Comparison of ENCODE assay signal across 23 cellular contexts in the genomic region with DNA sequence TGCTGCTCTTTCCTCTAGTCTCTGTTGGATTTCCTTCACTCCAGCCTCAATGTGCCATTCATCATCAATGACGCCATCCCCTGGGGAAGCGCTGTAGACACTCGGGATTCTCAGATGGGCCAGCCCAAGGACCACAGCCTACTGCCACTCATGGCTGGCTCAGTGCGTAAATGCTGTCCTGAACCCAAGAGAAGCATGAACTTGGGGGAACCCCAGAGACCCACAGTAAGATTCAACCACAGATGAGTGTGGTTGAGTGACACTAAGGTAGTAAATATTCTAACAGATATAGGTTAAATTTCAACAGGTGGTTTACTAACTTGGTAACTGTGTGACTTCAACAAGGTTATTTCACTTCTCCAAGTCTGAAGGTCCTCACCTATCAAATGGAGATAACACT.
DNase-seq lines count a peak whose midpoint lies in the region; ATAC-seq, FAIRE-seq and TF ChIP-seq lines count a peak whose summit lies in the region.
"Had no signal": no experiment of that assay in that cellular context is flagged by ENCODE, and none has a peak within 500 bp of the region (broad histone marks: within the 10 kb centered on the region; RNA-seq: fewer than 3 reads in every experiment).

No MANE protein-coding gene starts in this region.

- no peaks in the 10 kb centered on the region for H3K36me3 ChIP-seq in small intestine (ENCODE audit: control insufficient read depth in 2 of 2, insufficient read depth in 2 of 2, low read length in 2 of 2)
- H3K36me3 ChIP-seq in suprapubic skin: no peaks in the 10 kb centered on the region

- no peak overlapping the region for H3K4me3 ChIP-seq in small intestine (ENCODE audit: low read depth in 1 of 2, low read length in 2 of 2)
- no peak overlapping the region for H3K4me3 ChIP-seq in suprapubic skin
- H3K4me3 ChIP-seq: testis had no signal

- TF ChIP-seq POLR2A in suprapubic skin (IDR thresholded peaks at IDR 0.05): no peak

- no peaks in the 10 kb centered on the region for H3K27me3 ChIP-seq in small intestine (ENCODE audit: control insufficient read depth in 2 of 2, insufficient read depth in 2 of 2, low read length in 2 of 2)
- H3K27me3 ChIP-seq in suprapubic skin: no peaks in the 10 kb centered on the region
- H3K27me3 ChIP-seq: testis had no signal

- FAIRE-seq in small intestine (lab: Jason Lieb, UNC): no peak
- FAIRE-seq: TTC549 had no signal

- TF ChIP-seq EP300 in suprapubic skin (IDR thresholded peaks at IDR 0.05): no peak

- DNase-seq in small intestine (no peak), suprapubic skin (ENCODE audit: low spot score in 2 of 2) (no peak)
- DNase-seq: activated CD4-positive, alpha-beta T cell treated with anti-CD3 and anti-CD28 coated beads, Interleukin-2, amount 50 U/mL, for 1 hour; activated T-cell treated with anti-CD3 and anti-CD28 coated beads for 4 hours; COR-L47; EL; HCEC 1CT; naive thymus-derived CD4-positive, alpha-beta T cell; NCI-H1105; NCI-H82; stimulated activated CD4-positive, alpha-beta T cell treated with anti-CD3 and anti-CD28 coated beads, Interleukin-4, amount 100 ng/mL, for 24 hours; testis had no signal

- H3K4me1 ChIP-seq in small intestine (ENCODE audit: control insufficient read depth in 2 of 2, insufficient read depth in 1 of 2, low read depth in 1 of 2, low read length in 1 of 2) (no peaks in the 10 kb centered on the region), suprapubic skin (no peaks in the 10 kb centered on the region)
- H3K4me1 ChIP-seq: parathyroid adenoma, testis had no signal

- H3K27ac ChIP-seq in small intestine (ENCODE audit: low read depth in 1 of 2, low read length in 1 of 2): no peak overlapping the region
- H3K27ac ChIP-seq in suprapubic skin: no peak overlapping the region
- H3K27ac ChIP-seq: KMS-11, parathyroid adenoma, testis had no signal

- peak; percentile 88 for ATAC-seq in GM18909 (IDR thresholded peaks at IDR 0.05; ENCODE audit: poor library complexity, unreplicated experiment)
- ATAC-seq in GM21619 (IDR thresholded peaks at IDR 0.05; ENCODE audit: unreplicated experiment): peak; percentile 84
- ATAC-seq in HG03064 (IDR thresholded peaks at IDR 0.05; ENCODE audit: low read depth, unreplicated experiment): peak; percentile 57
- peak; percentile 77 for ATAC-seq in HG03521 (IDR thresholded peaks at IDR 0.05; ENCODE audit: unreplicated experiment)
- ATAC-seq in HG03045 (IDR thresholded peaks at IDR 0.05; ENCODE audit: unreplicated experiment): no peak
- no peak for ATAC-seq in GM18498 (IDR thresholded peaks at IDR 0.05; ENCODE audit: unreplicated experiment)
- ATAC-seq: activated naive CD4-positive, alpha-beta T cell treated with anti-CD3 and anti-CD28 coated beads, Interleukin-2, amount 50 U/mL, for 72 hours; esophagus mucosa; naive thymus-derived CD4-positive, alpha-beta T cell had no signal

- no peaks in the 10 kb centered on the region for H3K9me3 ChIP-seq in small intestine (ENCODE audit: control insufficient read depth, low read depth)
- H3K9me3 ChIP-seq in suprapubic skin: no peaks in the 10 kb centered on the region
- H3K9me3 ChIP-seq: testis had no signal

- TF ChIP-seq CTCF in suprapubic skin (IDR thresholded peaks at IDR 0.05): no peak

- 82 to 86% (median 85%) methylated on average over 4 of the region's 4 CpGs for WGBS in small intestine, 3 donors
- WGBS in suprapubic skin: 86% methylated on average over 4 of the region's 4 CpGs

Comparison
In these comparisons a context has a peak if more than half of its experiments do, and no peak if none do; other contexts are left out.
1. ATAC-seq: peak in GM18909 (single experiment), GM21619 (single experiment), HG03064 (single experiment) and HG03521 (single experiment); none in HG03045 (single experiment) and GM18498 (single experiment).